Comparison of ENCODE assay signal across 8 cellular contexts in the genomic region with DNA sequence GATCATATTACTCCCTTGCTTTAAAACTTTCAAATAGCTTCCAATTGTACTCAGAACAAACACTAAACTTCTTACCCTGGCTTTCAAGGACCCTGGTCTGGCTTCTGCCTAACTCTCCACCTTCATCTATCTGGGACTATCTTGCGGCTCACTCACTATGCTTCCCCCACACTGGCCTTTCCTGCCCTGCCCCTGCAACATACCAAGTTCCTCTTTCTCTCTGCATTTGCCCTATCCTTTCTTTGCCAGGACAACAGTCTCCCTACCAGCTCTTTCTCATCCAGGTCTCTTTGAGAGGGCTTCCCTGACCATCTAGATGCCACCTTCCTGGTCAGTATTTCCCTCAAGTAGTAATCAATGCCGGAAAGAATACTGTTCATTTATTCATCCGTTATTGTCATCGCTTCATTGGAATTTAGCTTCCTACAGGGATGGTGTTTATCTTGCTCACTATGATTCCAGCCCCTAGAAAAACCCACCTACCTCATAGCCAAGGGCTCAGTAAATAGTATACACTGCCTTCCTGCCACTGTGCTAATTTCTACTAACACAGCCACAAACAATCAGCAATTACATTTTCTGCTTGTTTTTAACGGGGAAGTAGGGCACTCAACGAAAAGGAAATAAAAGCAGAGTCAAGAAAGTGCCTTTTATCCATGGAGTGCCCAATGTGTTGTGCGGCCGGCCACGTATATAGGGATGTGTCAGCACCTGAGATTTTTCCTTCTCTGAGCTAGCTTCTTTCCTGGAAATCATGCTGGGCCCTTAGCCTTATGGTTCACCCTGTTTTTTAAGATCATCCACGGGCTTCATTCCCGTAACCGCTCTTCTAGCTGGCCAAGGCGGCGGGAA. TPM values are rescaled to one million over a fixed set of nuclear protein-coding genes. Genes with fewer than 3 reads are reported as not detected.
DNase-seq lines count a peak whose midpoint lies in the region; FAIRE-seq and TF ChIP-seq lines count a peak whose summit lies in the region.

No MANE protein-coding gene starts in this region.

- H3K9ac ChIP-seq in GM23248 (peak overlapping the region; percentile 82), MM.1S (ENCODE audit: low read length) (peak overlapping the region; percentile 92; the same call in 1 of the 2 replicates)

- TF ChIP-seq CTCF in MM.1S (IDR thresholded peaks at IDR 0.05; ENCODE audit: low read length) = no peak
- TF ChIP-seq CTCF in dorsolateral prefrontal cortex (IDR thresholded peaks at IDR 0.05 in 54 of 56, conservative IDR thresholded peaks at IDR 0.05 in 2 of 56; ENCODE audit: low read depth in 1 of 56, partially characterized antibody in 56 of 56) = peak in 1 of 56 donors; percentile 7
- TF ChIP-seq CTCF in neutrophil (IDR thresholded peaks at IDR 0.05) = no peak

- H3K27ac ChIP-seq in GM23248 (peak overlapping the region; percentile 80), MM.1S (ENCODE audit: low read length) (no peak overlapping the region), dorsolateral prefrontal cortex (peak overlapping the region in 57 of 59 donors; percentile 10 to 97 (median 91)), neutrophil (peak overlapping the region; percentile 59)

- H3K4me2 ChIP-seq in GM23248 (ENCODE audit: unreplicated experiment) (peak overlapping the region; percentile 97), MM.1S (ENCODE audit: low read depth, low read length) (peak overlapping the region; percentile 78)

- intact Hi-C loops in dorsolateral prefrontal cortex (cut with DNase I) = loop anchor here (5.0 to 10.0 kb wide), 5 partner anchors 95 to 792 kb away; a partner anchor contains a TSS

- in situ Hi-C loops in GM23248 (cut with MboI) = loop anchor here (10.0 kb wide), 1 partner anchor 795 kb away; a partner anchor contains a TSS

- 24 to 26% methylated on average over 14 of the region's 14 CpGs for WGBS in GM23248 (ENCODE audit: low coverage in 1 of 2, low lambda C conversion rate in 2 of 2, missing lambda C conversion rate in 2 of 2), 2 experiments

- no peak for TF ChIP-seq POLR2A in GM12891 (IDR thresholded peaks at IDR 0.05; ENCODE audit: low read depth, low read length)

- H3K4me3 ChIP-seq in GM23248 (peak overlapping the region; percentile 92), MM.1S (ENCODE audit: low read length) (peak overlapping the region; percentile 89), dorsolateral prefrontal cortex (peak overlapping the region; percentile 40 to 92 (median 76)), neutrophil (ENCODE audit: low read depth in 1 of 2, low read length in 1 of 2) (peak overlapping the region; percentile 81 to 90)

- H3K36me3 ChIP-seq in GM23248 (ENCODE audit: low read depth) = no peaks in the 10 kb centered on the region
- no peaks in the 10 kb centered on the region for H3K36me3 ChIP-seq in MM.1S (replicated peaks; ENCODE audit: insufficient read depth, low read length)
- no peaks in the 10 kb centered on the region for H3K36me3 ChIP-seq in neutrophil

- H3K9me3 ChIP-seq in GM23248 (ENCODE audit: low read depth) (no peaks in the 10 kb centered on the region), MM.1S (replicated peaks; ENCODE audit: insufficient read depth, low read length) (no peaks in the 10 kb centered on the region), neutrophil (no peaks in the 10 kb centered on the region)

- peak overlapping the region; percentile 97 for H2AFZ ChIP-seq in GM23248
- H2AFZ ChIP-seq in MM.1S (ENCODE audit: low read length) = peak overlapping the region; percentile 68

- H3K27me3 ChIP-seq in GM23248 (replicated peaks; ENCODE audit: insufficient read depth) (no peaks in the 10 kb centered on the region), MM.1S (replicated peaks; ENCODE audit: insufficient read depth, low read length) (no peaks in the 10 kb centered on the region), dorsolateral prefrontal cortex (no peaks in the 10 kb centered on the region), neutrophil (no peaks in the 10 kb centered on the region)

- H4K20me1 ChIP-seq in GM23248 (ENCODE audit: insufficient read depth) = no peaks in the 10 kb centered on the region
- no peaks in the 10 kb centered on the region for H4K20me1 ChIP-seq in MM.1S (ENCODE audit: insufficient read depth, low read length)

- DNase-seq in GM12891 (ENCODE audit: insufficient read length, low spot score) (no peak), GM23248 (no peak), MM.1S (no peak), dorsolateral prefrontal cortex (no peak), AG08396 (ENCODE audit: low spot score) (no peak)
- no peak for DNase-seq in effector CD4-positive, alpha-beta T cell
- no peak for DNase-seq in stimulated activated CD4-positive, alpha-beta T cell treated with anti-CD3 and anti-CD28 coated beads, Interleukin-4, amount 100 ng/mL, for 1 hour

- H3F3A ChIP-seq in GM23248 (ENCODE audit: insufficient read depth) (peaks cover 13% of the 10 kb centered on the region), MM.1S (ENCODE audit: insufficient read depth, low read length) (peaks cover 6% of the 10 kb centered on the region; the same call in 1 of the 2 replicates)

- peaks cover 31% of the 10 kb centered on the region for H3K79me2 ChIP-seq in GM23248 (ENCODE audit: insufficient read depth)
- H3K79me2 ChIP-seq in MM.1S (ENCODE audit: low read length) = peaks cover 38% of the 10 kb centered on the region

- H3K4me1 ChIP-seq in GM23248 (ENCODE audit: insufficient read depth) = peaks cover 17% of the 10 kb centered on the region
- peaks cover 22% of the 10 kb centered on the region for H3K4me1 ChIP-seq in MM.1S (ENCODE audit: low read length)
- peaks cover 20 to 30% of the 10 kb centered on the region in 2 experiments for H3K4me1 ChIP-seq in neutrophil (ENCODE audit: control insufficient read depth in 1 of 2, insufficient read depth in 1 of 2, low read depth in 1 of 2, low read length in 1 of 2)

- H3K9me2 ChIP-seq in GM23248 (ENCODE audit: insufficient read depth) = no peaks in the 10 kb centered on the region
- no peaks in the 10 kb centered on the region for H3K9me2 ChIP-seq in MM.1S (replicated peaks; ENCODE audit: insufficient read depth, low read length)

- peak; percentile 92 for FAIRE-seq in GM12891 (lab: Jason Lieb, UNC)

TF ChIP-seq in GM12891, 5 proteins besides CTCF, POLR2A, EP300 and RAD21:
- TF ChIP-seq POLR2AphosphoS5 (IDR thresholded peaks at IDR 0.05; ENCODE audit: low read depth, low read length) (no peak), SPI1 (IDR thresholded peaks at IDR 0.05; ENCODE audit: low read depth, low read length) (no peak), TAF1 (IDR thresholded peaks at IDR 0.05; ENCODE audit: low read depth, low read length) (no peak), PAX5 (IDR thresholded peaks at IDR 0.05; ENCODE audit: insufficient read depth, low read length, severe bottlenecking) (no peak), POU2F2 (IDR thresholded peaks at IDR 0.05; ENCODE audit: low read depth, low read length) (no peak)

RNA-seq across cellular contexts. Expression of a gene that starts 0.5 kb away (rescaled TPM):
- 9.2 TPM for polyA plus RNA-seq in GM12891 (2012; ENCODE audit: low read depth, missing spikeins)
- 3.0 and 3.5 TPM in 2 replicates for total RNA-seq in GM23248 (2014; rRNA removed; shearing (Covaris generic))
- polyA plus RNA-seq in GM23248 (2016; fragmentation: Nextera tagmentation; extraction: Ambion mirVana) = 3.7 and 4.7 TPM in 2 replicates
- total RNA-seq in dorsolateral prefrontal cortex = 10 to 100 TPM in 85 of 120 experiments, 1 to 10 TPM in 35; 5.1 to 18.8 (median 12.2) TPM
